8 cellular contexts compared by ENCODE assay signal in genomic region chr11:72225411-72225951, GRCh38. TPM values are rescaled to one million over a fixed set of nuclear protein-coding genes. Genes with fewer than 3 reads are reported as not detected.
DNase-seq lines count a peak whose midpoint lies in the region; ATAC-seq, FAIRE-seq and TF ChIP-seq lines count a peak whose summit lies in the region.

No MANE protein-coding gene starts in this region.

- peak overlapping the region; percentile 77 for H3K27ac Mint-ChIP-seq in activated CD4-positive, alpha-beta memory T cell treated with anti-CD3 and anti-CD28 coated beads for 36 hours
- H3K27ac Mint-ChIP-seq in glutamatergic neuron (ENCODE audit: unreplicated experiment): no peak overlapping the region

- CTCF ChIA-PET in activated CD4-positive, alpha-beta memory T cell treated with anti-CD3 and anti-CD28 coated beads for 36 hours (lab: Charles Lee): interaction anchor here (1.3 to 3.1 kb wide), 3 partner anchors 11 to 200 kb away, joined by 6 to 21 read pairs (median 6); no protein-coding TSS in a partner anchor

- 13 to 17% (median 14%) methylated on average over 11 of the region's 11 CpGs for WGBS in small intestine, 3 donors

- H3K4me3 ChIP-seq in small intestine (ENCODE audit: low read depth in 1 of 2, low read length in 2 of 2): peak overlapping the region; percentile 92 to 94

- no peak for FAIRE-seq in small intestine (lab: Jason Lieb, UNC)

- POLR2A ChIA-PET in activated CD4-positive, alpha-beta memory T cell treated with anti-CD3 and anti-CD28 coated beads for 36 hours (lab: Charles Lee): interaction anchor here (1.1 to 2.2 kb wide), 3 partner anchors 13 to 205 kb away, joined by 3 to 9 read pairs (median 4); partner anchors contain the start of gene LAMTOR1

- H3K36me3 Mint-ChIP-seq in activated CD4-positive, alpha-beta memory T cell treated with anti-CD3 and anti-CD28 coated beads for 36 hours: peaks cover 8% of the 10 kb centered on the region
- no peaks in the 10 kb centered on the region for H3K36me3 Mint-ChIP-seq in glutamatergic neuron (ENCODE audit: unreplicated experiment)

- no peaks in the 10 kb centered on the region for H3K27me3 Mint-ChIP-seq in activated CD4-positive, alpha-beta memory T cell treated with anti-CD3 and anti-CD28 coated beads for 36 hours
- H3K27me3 Mint-ChIP-seq in glutamatergic neuron (ENCODE audit: unreplicated experiment): peaks cover 9% of the 10 kb centered on the region

- DNase-seq in stimulated activated CD4-positive, alpha-beta T cell treated with anti-CD3 and anti-CD28 coated beads, Interleukin-15, amount 100 ng/mL, for 24 hours: peak; percentile 48
- DNase-seq in stimulated activated CD4-positive, alpha-beta T cell treated with anti-CD3 and anti-CD28 coated beads, Interleukin-12 subunit alpha, Interleukin-12 subunit beta, amount 100 ng/mL, for 4 hours: no peak
- DNase-seq in activated CD4-positive, alpha-beta memory T cell treated with anti-CD3 and anti-CD28 coated beads for 36 hours: peak; percentile 64
- DNase-seq in glutamatergic neuron (no peak), small intestine (peak; percentile 10), hepatic stellate cell (ENCODE audit: low spot score) (no peak), HPDE6-E6E7 (ENCODE audit: extremely low spot score) (no peak)

- H3K9me3 Mint-ChIP-seq in activated CD4-positive, alpha-beta memory T cell treated with anti-CD3 and anti-CD28 coated beads for 36 hours: no peaks in the 10 kb centered on the region
- peaks cover 5% of the 10 kb centered on the region for H3K9me3 Mint-ChIP-seq in glutamatergic neuron (ENCODE audit: unreplicated experiment)

- peaks cover 6 to 12% of the 10 kb centered on the region in 2 donors for H3K36me3 ChIP-seq in small intestine (ENCODE audit: control insufficient read depth in 2 of 2, insufficient read depth in 2 of 2, low read length in 2 of 2)

- intact Hi-C loops in activated CD4-positive, alpha-beta memory T cell treated with anti-CD3 and anti-CD28 coated beads for 36 hours (cut with micrococcal nuclease): no loop called here

- no peak for TF ChIP-seq CTCF in glutamatergic neuron (IDR thresholded peaks at IDR 0.05; ENCODE audit: partially characterized antibody, unreplicated experiment)

- no peaks in the 10 kb centered on the region for H3K27me3 ChIP-seq in small intestine (ENCODE audit: control insufficient read depth in 2 of 2, insufficient read depth in 2 of 2, low read length in 2 of 2)

- peak overlapping the region; percentile 79 for H3K4me3 Mint-ChIP-seq in activated CD4-positive, alpha-beta memory T cell treated with anti-CD3 and anti-CD28 coated beads for 36 hours
- H3K4me3 Mint-ChIP-seq in glutamatergic neuron (ENCODE audit: unreplicated experiment): peak overlapping the region; percentile 86

- peak overlapping the region in 1 of 2 donors; percentile 45 for H3K27ac ChIP-seq in small intestine (ENCODE audit: low read depth in 1 of 2, low read length in 1 of 2)

- peaks cover 24% of the 10 kb centered on the region for H3K4me1 Mint-ChIP-seq in activated CD4-positive, alpha-beta memory T cell treated with anti-CD3 and anti-CD28 coated beads for 36 hours (ENCODE audit: low read depth)
- H3K4me1 Mint-ChIP-seq in glutamatergic neuron (ENCODE audit: low read depth, unreplicated experiment): peaks cover 9% of the 10 kb centered on the region

- no peaks in the 10 kb centered on the region for H3K9me3 ChIP-seq in small intestine (ENCODE audit: control insufficient read depth, low read depth)

- ATAC-seq in HG03135 (IDR thresholded peaks at IDR 0.05; ENCODE audit: unreplicated experiment): no peak

- H3K4me1 ChIP-seq in small intestine (ENCODE audit: control insufficient read depth in 2 of 2, insufficient read depth in 1 of 2, low read depth in 1 of 2, low read length in 1 of 2): peaks cover 2 to 8% of the 10 kb centered on the region in 2 donors

RNA-seq across cellular contexts. Expression of gene INPPL1, which starts 0.9 kb away (rescaled TPM):
- 10 to 100 TPM; 96.9 to 98.9 TPM for total RNA-seq in activated CD4-positive, alpha-beta memory T cell treated with anti-CD3 and anti-CD28 coated beads for 36 hours
- total RNA-seq in glutamatergic neuron (ENCODE audit: unreplicated experiment): 62.8 TPM
- 10 to 100 TPM; 43.2 to 63.7 (median 57.7) TPM for polyA plus RNA-seq in small intestine

RNA-seq across cellular contexts. Expression of gene FOLR2, which starts 8.9 kb away (rescaled TPM):
- total RNA-seq in activated CD4-positive, alpha-beta memory T cell treated with anti-CD3 and anti-CD28 coated beads for 36 hours: not detected
- not detected for total RNA-seq in glutamatergic neuron (ENCODE audit: unreplicated experiment)
- polyA plus RNA-seq in small intestine: 10 to 100 TPM in 1 of 3 donors, 1 to 10 TPM in 1, under 1 TPM in 1; 0.67 to 24.2 (median 6.8) TPM

RNA-seq across cellular contexts. Expression of gene PHOX2A, which starts 18.5 kb away (rescaled TPM):
- total RNA-seq in activated CD4-positive, alpha-beta memory T cell treated with anti-CD3 and anti-CD28 coated beads for 36 hours: not detected
- total RNA-seq in glutamatergic neuron (ENCODE audit: unreplicated experiment): 12.0 TPM
- 1 to 10 TPM in 1 of 3 donors, not detected in 2; 3.3 TPM for polyA plus RNA-seq in small intestine

RNA-seq across cellular contexts. Expression of gene FOLR1, which starts 33.5 kb away (rescaled TPM):
- not detected for total RNA-seq in activated CD4-positive, alpha-beta memory T cell treated with anti-CD3 and anti-CD28 coated beads for 36 hours
- total RNA-seq in glutamatergic neuron (ENCODE audit: unreplicated experiment): not detected
- under 1 TPM in 1 of 3 donors, not detected in 2; 0.19 TPM for polyA plus RNA-seq in small intestine

Comparison
In these comparisons a context has a peak if more than half of its experiments do, and no peak if none do; other contexts are left out.
1. DNase-seq: peak in stimulated activated CD4-positive, alpha-beta T cell treated with anti-CD3 and anti-CD28 coated beads, Interleukin-15, amount 100 ng/mL, for 24 hours (single experiment), activated CD4-positive, alpha-beta memory T cell treated with anti-CD3 and anti-CD28 coated beads for 36 hours (single experiment) and small intestine (single experiment); none in stimulated activated CD4-positive, alpha-beta T cell treated with anti-CD3 and anti-CD28 coated beads, Interleukin-12 subunit alpha, Interleukin-12 subunit beta, amount 100 ng/mL, for 4 hours (single experiment), glutamatergic neuron (single experiment), hepatic stellate cell (single experiment) and HPDE6-E6E7 (single experiment).
2. RNA of gene PHOX2A, which starts 18.5 kb away (total RNA-seq): 12.0 TPM in glutamatergic neuron (single experiment); not detected in activated CD4-positive, alpha-beta memory T cell treated with anti-CD3 and anti-CD28 coated beads for 36 hours; every median in the first group is over 10 times any median in the second.